ENCODE assay signal across 14 cellular contexts in the genomic region with DNA sequence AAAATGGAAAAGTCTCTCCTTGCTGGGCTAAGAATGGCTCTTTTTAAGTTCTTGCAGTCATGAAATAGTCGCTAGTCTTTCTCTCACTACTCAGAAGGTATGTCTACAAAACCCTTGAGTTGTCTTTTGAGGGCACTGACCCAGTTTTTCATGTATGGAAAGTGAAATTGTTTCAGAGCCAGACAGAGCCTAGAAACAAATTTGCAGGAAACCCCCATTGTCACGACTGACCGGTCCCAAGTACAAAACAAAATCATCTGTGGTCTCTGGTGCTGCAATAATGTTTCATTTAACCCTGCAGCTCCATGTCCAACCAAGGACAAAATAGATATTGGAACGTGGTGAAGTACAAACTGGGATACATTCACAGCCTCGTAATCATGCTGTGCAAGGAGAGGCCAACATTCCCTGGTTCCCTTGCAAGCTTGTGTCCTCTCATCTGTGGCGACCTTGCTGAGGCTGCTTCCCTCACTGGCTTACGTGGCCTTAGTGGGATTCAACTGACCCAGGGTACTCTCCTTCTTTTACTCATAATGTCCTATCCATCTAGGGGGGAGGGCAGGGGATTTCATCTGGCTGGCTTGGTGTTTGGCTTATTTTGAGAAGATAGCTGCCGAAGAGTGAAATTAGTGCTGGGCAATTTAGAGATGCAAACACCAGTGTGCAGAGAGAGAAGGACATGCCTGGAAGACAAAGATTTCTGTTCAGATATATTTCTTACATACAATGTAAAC.
A peak's percentile ranks its signal among the peaks of the same experiment; 100 is the strongest.
DNase-seq lines count a peak whose midpoint lies in the region; ATAC-seq lines count a peak whose summit lies in the region.
"Had no signal": no experiment of that assay in that cellular context is flagged by ENCODE, and none has a peak within 500 bp of the region (broad histone marks: within the 10 kb centered on the region; RNA-seq: fewer than 3 reads in every experiment).

No MANE protein-coding gene starts in this region.

- no peak overlapping the region for H3K4me3 ChIP-seq in MG63
- H3K4me3 ChIP-seq: PC-9 had no signal

- POLR2A ChIA-PET in activated CD4-positive, alpha-beta T cell treated with anti-CD3 and anti-CD28 coated beads, Interleukin-2, amount 10 ng/mL, durations not matched to agents 7 days and 5 days (lab: Charles Lee) = no interaction called here

- no peaks in the 10 kb centered on the region for H3K36me3 Mint-ChIP-seq in activated CD4-positive, alpha-beta T cell treated with anti-CD3 and anti-CD28 coated beads, Interleukin-2, amount 10 ng/mL, durations not matched to agents 7 days and 5 days (ENCODE audit: low read depth)

- no peaks in the 10 kb centered on the region for H3K36me3 ChIP-seq in MG63

- peak; percentile 73 for ATAC-seq in GM18870 (IDR thresholded peaks at IDR 0.05; ENCODE audit: unreplicated experiment)
- ATAC-seq in HG02763 (IDR thresholded peaks at IDR 0.05; ENCODE audit: unreplicated experiment) = peak; percentile 92
- peak; percentile 79 for ATAC-seq in HG03432 (IDR thresholded peaks at IDR 0.05; ENCODE audit: unreplicated experiment)

- H3K27me3 ChIP-seq in MG63 = 0 out of 2 replicates have a peak, but pooled peaks cover 3% of the 10 kb centered on the region

- H3K4me1 Mint-ChIP-seq in activated CD4-positive, alpha-beta T cell treated with anti-CD3 and anti-CD28 coated beads, Interleukin-2, amount 10 ng/mL, durations not matched to agents 7 days and 5 days = no peaks in the 10 kb centered on the region

- no peak for DNase-seq in AG20443 (ENCODE audit: low spot score)
- DNase-seq in activated CD4-positive, alpha-beta T cell treated with anti-CD3 and anti-CD28 coated beads, Interleukin-2, amount 10 ng/mL, durations not matched to agents 7 days and 5 days = no peak
- DNase-seq in NCI-H69 (lab: John Stamatoyannopoulos, UW) = no peak
- no peak for DNase-seq in MG63
- DNase-seq: GF-D8, H9, NCI-H1092, NCI-H1694, NCI-H345, PC-9, T1000 had no signal

- H3K9me3 ChIP-seq in MG63 = no peaks in the 10 kb centered on the region

- H3K27me3 Mint-ChIP-seq in activated CD4-positive, alpha-beta T cell treated with anti-CD3 and anti-CD28 coated beads, Interleukin-2, amount 10 ng/mL, durations not matched to agents 7 days and 5 days = peaks cover 4% of the 10 kb centered on the region

- H3K27ac Mint-ChIP-seq in activated CD4-positive, alpha-beta T cell treated with anti-CD3 and anti-CD28 coated beads, Interleukin-2, amount 10 ng/mL, durations not matched to agents 7 days and 5 days = no peak overlapping the region
- H3K27ac Mint-ChIP-seq: H9 had no signal

- H3K4me3 Mint-ChIP-seq in activated CD4-positive, alpha-beta T cell treated with anti-CD3 and anti-CD28 coated beads, Interleukin-2, amount 10 ng/mL, durations not matched to agents 7 days and 5 days = no peak overlapping the region
- H3K4me3 Mint-ChIP-seq: H9 had no signal

- no peaks in the 10 kb centered on the region for H3K9me3 Mint-ChIP-seq in activated CD4-positive, alpha-beta T cell treated with anti-CD3 and anti-CD28 coated beads, Interleukin-2, amount 10 ng/mL, durations not matched to agents 7 days and 5 days
- H3K9me3 Mint-ChIP-seq: H9 had no signal

- CTCF ChIA-PET in activated CD4-positive, alpha-beta T cell treated with anti-CD3 and anti-CD28 coated beads, Interleukin-2, amount 10 ng/mL, durations not matched to agents 7 days and 5 days (lab: Charles Lee) = no interaction called here
